8 cellular contexts compared by ENCODE assay signal in the genomic region with DNA sequence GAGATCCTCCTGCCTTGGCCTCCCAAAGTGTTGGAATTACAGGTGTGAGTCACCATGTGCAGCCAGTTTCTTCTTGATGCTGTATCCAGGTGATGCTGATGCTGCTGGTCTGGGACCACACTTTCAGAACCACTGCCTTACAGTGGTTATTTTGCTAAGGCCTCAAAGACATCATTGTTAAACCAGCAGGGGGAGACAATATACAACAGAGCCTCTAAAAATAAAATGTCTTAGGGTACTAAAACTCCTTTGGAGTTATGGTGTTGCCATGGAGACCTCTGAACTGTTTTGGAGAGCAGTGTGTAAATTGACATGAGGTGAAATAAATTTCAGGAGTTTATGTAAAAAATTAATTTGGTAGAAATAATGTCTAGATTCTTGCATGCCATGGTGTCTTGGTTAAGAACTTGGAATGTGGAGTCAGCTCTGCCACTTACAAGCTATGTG. TPM values are rescaled to one million over a fixed set of nuclear protein-coding genes. Genes with fewer than 3 reads are reported as not detected.
DNase-seq lines count a peak whose midpoint lies in the region; ATAC-seq, FAIRE-seq and TF ChIP-seq lines count a peak whose summit lies in the region.

No MANE protein-coding gene starts in this region.

- H3K36me3 ChIP-seq in Karpas-422 (ENCODE audit: insufficient read depth, low read length) (no peaks in the 10 kb centered on the region), body of pancreas (replicated peaks in 1 of 2; ENCODE audit: insufficient read depth in 1 of 2, low read depth in 2 of 2) (no peaks in the 10 kb centered on the region)

- H3K9me2 ChIP-seq in Karpas-422 (replicated peaks; ENCODE audit: insufficient read depth, low read length): no peaks in the 10 kb centered on the region

- peak; percentile 37 to 71 (median 64) for TF ChIP-seq CTCF in body of pancreas (IDR thresholded peaks at IDR 0.05)

- H3K27me3 ChIP-seq in Karpas-422 (ENCODE audit: low read length) (no peaks in the 10 kb centered on the region), body of pancreas (no peaks in the 10 kb centered on the region)

- H3K4me3 Mint-ChIP-seq in activated naive CD4-positive, alpha-beta T cell treated with anti-CD3 and anti-CD28 coated beads for 36 hours: peak overlapping the region; percentile 56
- peak overlapping the region; percentile 83 for H3K4me3 Mint-ChIP-seq in stimulated activated effector memory CD8-positive, alpha-beta T cell treated with anti-CD3 and anti-CD28 coated beads, Interleukin-12 subunit alpha, Interleukin-12 subunit beta, amount 100 ng/mL, for 72 hours

- FAIRE-seq in RCC 7860 (lab: Jason Lieb, UNC): no peak

- peak; percentile 30 for DNase-seq in activated naive CD4-positive, alpha-beta T cell treated with anti-CD3 and anti-CD28 coated beads for 36 hours
- DNase-seq in activated naive CD4-positive, alpha-beta T cell treated with anti-CD3 and anti-CD28 coated beads, Interleukin-2, amount 50 U/mL, for 16 hours: no peak
- peak; percentile 93 for DNase-seq in Karpas-422
- peak; percentile 41 for DNase-seq in RCC 7860 (ENCODE audit: low spot score)
- DNase-seq in body of pancreas: peak in 2 of 4 donors; percentile 10 to 33
- DNase-seq in iPS-NIHi11 (ENCODE audit: low spot score): peak; percentile 56
- peak in 1 of 2 donors; percentile 52 for DNase-seq in stimulated activated effector memory CD8-positive, alpha-beta T cell treated with anti-CD3 and anti-CD28 coated beads, Interleukin-12 subunit alpha, Interleukin-12 subunit beta, amount 100 ng/mL, for 72 hours (ENCODE audit: low spot score in 2 of 2)
- DNase-seq in stimulated activated CD4-positive, alpha-beta T cell treated with anti-CD3 and anti-CD28 coated beads, Interleukin-4, amount 100 ng/mL, for 1 hour: no peak

- CTCF ChIA-PET in activated naive CD4-positive, alpha-beta T cell treated with anti-CD3 and anti-CD28 coated beads for 36 hours (lab: Charles Lee): interaction anchor here (0.6 to 6.1 kb wide), 34 partner anchors 8 to 412 kb away, joined by 3 to 134 read pairs (median 4); partner anchors contain the start of genes PIGH, RDH11, RDH12 and VTI1B

- no peaks in the 10 kb centered on the region for H3K79me2 ChIP-seq in Karpas-422 (ENCODE audit: low read length)

- peaks cover 17% of the 10 kb centered on the region for H3K4me1 ChIP-seq in Karpas-422 (ENCODE audit: low read length)
- H3K4me1 ChIP-seq in body of pancreas: peaks cover 12% of the 10 kb centered on the region

- no peak overlapping the region for H3K9ac ChIP-seq in Karpas-422 (ENCODE audit: low read length)

- no peaks in the 10 kb centered on the region for H3K36me3 Mint-ChIP-seq in activated naive CD4-positive, alpha-beta T cell treated with anti-CD3 and anti-CD28 coated beads for 36 hours (ENCODE audit: low read depth)
- H3K36me3 Mint-ChIP-seq in stimulated activated effector memory CD8-positive, alpha-beta T cell treated with anti-CD3 and anti-CD28 coated beads, Interleukin-12 subunit alpha, Interleukin-12 subunit beta, amount 100 ng/mL, for 72 hours: peaks cover 12% of the 10 kb centered on the region

- H3K27ac Mint-ChIP-seq in activated naive CD4-positive, alpha-beta T cell treated with anti-CD3 and anti-CD28 coated beads for 36 hours: no peak overlapping the region
- H3K27ac Mint-ChIP-seq in stimulated activated effector memory CD8-positive, alpha-beta T cell treated with anti-CD3 and anti-CD28 coated beads, Interleukin-12 subunit alpha, Interleukin-12 subunit beta, amount 100 ng/mL, for 72 hours: peak overlapping the region; percentile 88

- H3K27me3 Mint-ChIP-seq in activated naive CD4-positive, alpha-beta T cell treated with anti-CD3 and anti-CD28 coated beads for 36 hours (ENCODE audit: low read depth): peaks cover 4% of the 10 kb centered on the region

- peaks cover 34% of the 10 kb centered on the region for H3K4me1 Mint-ChIP-seq in activated naive CD4-positive, alpha-beta T cell treated with anti-CD3 and anti-CD28 coated beads for 36 hours (ENCODE audit: low read depth)
- H3K4me1 Mint-ChIP-seq in stimulated activated effector memory CD8-positive, alpha-beta T cell treated with anti-CD3 and anti-CD28 coated beads, Interleukin-12 subunit alpha, Interleukin-12 subunit beta, amount 100 ng/mL, for 72 hours: peaks cover 25% of the 10 kb centered on the region

- H3K4me2 ChIP-seq in Karpas-422 (ENCODE audit: low read depth, low read length, poor library complexity, severe bottlenecking): peak overlapping the region; percentile 90

- no peak overlapping the region for H2AFZ ChIP-seq in Karpas-422 (ENCODE audit: low read length)

- H3K27ac ChIP-seq in Karpas-422 (ENCODE audit: low read length): no peak overlapping the region
- H3K27ac ChIP-seq in body of pancreas: peak overlapping the region in 3 of 4 donors; percentile 75 to 82 (median 79)

- intact Hi-C loops in activated naive CD4-positive, alpha-beta T cell treated with anti-CD3 and anti-CD28 coated beads for 36 hours (cut with micrococcal nuclease): loop anchor here (1.0 kb wide), 6 partner anchors 18 to 198 kb away; partner anchors contain the start of genes PIGH, RDH11 and ZFYVE26
- intact Hi-C loops in body of pancreas (cut with DNase I): no loop called here

- TF ChIP-seq POLR2A in body of pancreas (IDR thresholded peaks at IDR 0.05): no peak

- H3K4me3 ChIP-seq in Karpas-422 (ENCODE audit: low read length) (peak overlapping the region; percentile 74; the same call in 1 of the 2 replicates), body of pancreas (no peak overlapping the region)

- ATAC-seq in body of pancreas: peak; percentile 36
- peak; percentile 57 for ATAC-seq in stimulated activated effector memory CD8-positive, alpha-beta T cell treated with anti-CD3 and anti-CD28 coated beads, Interleukin-12 subunit alpha, Interleukin-12 subunit beta, amount 100 ng/mL, for 72 hours

- H3K9me3 Mint-ChIP-seq in activated naive CD4-positive, alpha-beta T cell treated with anti-CD3 and anti-CD28 coated beads for 36 hours: no peaks in the 10 kb centered on the region
- H3K9me3 Mint-ChIP-seq in stimulated activated effector memory CD8-positive, alpha-beta T cell treated with anti-CD3 and anti-CD28 coated beads, Interleukin-12 subunit alpha, Interleukin-12 subunit beta, amount 100 ng/mL, for 72 hours: no peaks in the 10 kb centered on the region

- H3K9me3 ChIP-seq in Karpas-422 (ENCODE audit: low read length): no peaks in the 10 kb centered on the region
- H3K9me3 ChIP-seq in body of pancreas: no peaks in the 10 kb centered on the region

- H4K20me1 ChIP-seq in Karpas-422 (ENCODE audit: insufficient read depth, low read depth, low read length): no peaks in the 10 kb centered on the region

RNA-seq across cellular contexts. Expression of gene ARG2, which starts 1.1 kb away (rescaled TPM):
- total RNA-seq in activated naive CD4-positive, alpha-beta T cell treated with anti-CD3 and anti-CD28 coated beads for 36 hours: 10 to 100 TPM; 20.3 to 20.8 TPM
- total RNA-seq in Karpas-422 (2014; rRNA removed; shearing (Covaris generic); ENCODE audit: low replicate concordance): 6.0 and 17.7 TPM in 2 replicates
- 1 to 10 TPM; 3.6 to 4.6 TPM for total RNA-seq in body of pancreas

RNA-seq across cellular contexts. Expression of gene PIGH, which starts 18.6 kb away (rescaled TPM):
- 10 to 100 TPM; 11.9 to 12.4 TPM for total RNA-seq in activated naive CD4-positive, alpha-beta T cell treated with anti-CD3 and anti-CD28 coated beads for 36 hours
- 76.5 and 112 TPM in 2 replicates for total RNA-seq in Karpas-422 (2014; rRNA removed; shearing (Covaris generic); ENCODE audit: low replicate concordance)
- total RNA-seq in body of pancreas: 10 to 100 TPM; 14.2 to 30.1 TPM

RNA-seq across cellular contexts. Expression of gene VTI1B, which starts 55.8 kb away (rescaled TPM):
- total RNA-seq in activated naive CD4-positive, alpha-beta T cell treated with anti-CD3 and anti-CD28 coated beads for 36 hours: 10 to 100 TPM; 74.2 to 78.3 TPM
- 105 and 106 TPM in 2 replicates for total RNA-seq in Karpas-422 (2014; rRNA removed; shearing (Covaris generic); ENCODE audit: low replicate concordance)
- 10 to 100 TPM; 24.4 to 41.2 TPM for total RNA-seq in body of pancreas

Comparison
In these comparisons a context has a peak if more than half of its experiments do, and no peak if none do; other contexts are left out.
1. DNase-seq: peak in activated naive CD4-positive, alpha-beta T cell treated with anti-CD3 and anti-CD28 coated beads for 36 hours (single experiment), Karpas-422 (single experiment), RCC 7860 (single experiment) and iPS-NIHi11 (single experiment); none in activated naive CD4-positive, alpha-beta T cell treated with anti-CD3 and anti-CD28 coated beads, Interleukin-2, amount 50 U/mL, for 16 hours (single experiment) and stimulated activated CD4-positive, alpha-beta T cell treated with anti-CD3 and anti-CD28 coated beads, Interleukin-4, amount 100 ng/mL, for 1 hour (single experiment).